Comparison of ENCODE assay signal across 9 cellular contexts in the genomic region with DNA sequence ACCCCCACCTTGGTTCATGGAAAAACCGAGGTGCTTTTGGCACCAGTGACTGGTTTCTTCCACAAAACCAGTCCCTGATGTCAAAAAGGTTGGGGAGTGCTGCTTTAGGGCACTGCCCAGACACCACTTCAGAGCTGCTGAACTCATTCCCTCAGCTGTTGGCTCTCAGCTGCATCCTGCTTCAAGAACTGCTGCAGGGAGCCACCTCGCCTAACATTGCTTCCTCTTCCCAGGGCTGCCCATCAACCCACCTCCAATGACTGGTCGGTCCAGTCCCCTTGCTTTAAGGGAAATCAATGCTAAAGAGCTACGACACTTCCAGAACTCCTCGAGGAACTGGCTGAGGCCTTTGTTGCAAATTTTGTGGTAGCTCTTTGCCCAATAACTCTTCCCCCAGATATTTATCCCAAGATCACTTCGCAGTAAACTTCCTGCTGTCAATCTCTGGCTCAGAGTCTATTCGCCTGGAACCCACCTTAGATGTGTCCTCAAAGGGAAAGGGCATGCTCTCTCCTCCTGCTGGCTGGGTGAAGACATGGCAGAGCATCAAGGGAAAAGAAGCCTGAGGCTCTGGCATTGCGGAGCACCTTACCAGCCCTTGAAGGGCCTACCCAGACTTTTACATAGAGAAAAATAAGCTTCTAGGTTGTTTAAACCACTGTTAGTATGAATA. TPM values are rescaled to one million over a fixed set of nuclear protein-coding genes. Genes with fewer than 3 reads are reported as not detected.
DNase-seq lines count a peak whose midpoint lies in the region; TF ChIP-seq lines count a peak whose summit lies in the region.
"Had no signal": no experiment of that assay in that cellular context is flagged by ENCODE, and none has a peak within 500 bp of the region (broad histone marks: within the 10 kb centered on the region; RNA-seq: fewer than 3 reads in every experiment).

No MANE protein-coding gene starts in this region.

- no peaks in the 10 kb centered on the region for H4K20me1 ChIP-seq in mammary epithelial cell (ENCODE audit: insufficient read depth, low read length)

- dilution Hi-C loops in mammary epithelial cell (cut with HindIII; ENCODE audit: low sequenced_read_pairs) = loop anchor here (10.0 kb wide), 1 partner anchor 96 kb away; no protein-coding TSS in a partner anchor

- TF ChIP-seq CTCF in mammary epithelial cell (conservative IDR thresholded peaks at IDR 0.05 in 1 of 2, IDR thresholded peaks at IDR 0.05 in 1 of 2; ENCODE audit: extremely low read depth in 1 of 2, insufficient read depth in 1 of 2, low read depth in 1 of 2, low read length in 2 of 2) (peak; percentile 3 to 32), MCF 10A (IDR thresholded peaks at IDR 0.05; ENCODE audit: unreplicated experiment) (no peak), NB4 (IDR thresholded peaks at IDR 0.05; ENCODE audit: low read depth, low read length) (peak; percentile 17), colonic mucosa (IDR thresholded peaks at IDR 0.05) (peak; percentile 12), retinal pigment epithelial cell (conservative IDR thresholded peaks at IDR 0.05; ENCODE audit: low read depth, low read length) (peak; percentile 52)

- H3K27ac ChIP-seq in mammary epithelial cell (ENCODE audit: insufficient read depth, low read depth, low read length) (no peak overlapping the region), colonic mucosa (no peak overlapping the region)

- H3K4me1 ChIP-seq in mammary epithelial cell (ENCODE audit: insufficient read depth, low read length) = peaks cover 8% of the 10 kb centered on the region
- H3K4me1 ChIP-seq in colonic mucosa = no peaks in the 10 kb centered on the region

- DNase-seq in mammary epithelial cell = no peak
- DNase-seq in MCF 10A (ENCODE audit: unreplicated experiment) = no peak
- peak; percentile 12 for DNase-seq in NB4 (ENCODE audit: low read depth)
- DNase-seq in colonic mucosa = no peak
- DNase-seq in retinal pigment epithelial cell (ENCODE audit: low read depth) = no peak
- DNase-seq in inferior parietal cortex (ENCODE audit: extremely low spot score) = no peak
- no peak for DNase-seq in middle frontal gyrus (ENCODE audit: extremely low spot score, low spot score)
- no peak for DNase-seq in epidermal melanocyte (ENCODE audit: insufficient read length, low spot score)
- DNase-seq: NCI-H2107 had no signal

- in situ Hi-C loops in mammary epithelial cell (cut with MboI; ENCODE audit: low sequenced_read_pairs in 2 of 2) = loop anchor here in 1 of 2 donors (10.0 kb wide), 1 partner anchor 286 kb away; no protein-coding TSS in a partner anchor

- H3K4me3 Mint-ChIP-seq in MCF 10A (ENCODE audit: unreplicated experiment) = no peak overlapping the region

- H3K4me1 Mint-ChIP-seq in MCF 10A (ENCODE audit: insufficient read depth, unreplicated experiment) = no peaks in the 10 kb centered on the region

- no peak overlapping the region for H2AFZ ChIP-seq in mammary epithelial cell (ENCODE audit: low read depth, low read length)

- H3K4me3 ChIP-seq in mammary epithelial cell (replicated peaks in 1 of 3; ENCODE audit: insufficient read depth in 1 of 3, low read depth in 2 of 3, low read length in 3 of 3) (no peak overlapping the region), NB4 (ENCODE audit: low read depth, low read length) (no peak overlapping the region), colonic mucosa (no peak overlapping the region), retinal pigment epithelial cell (ENCODE audit: low read length) (no peak overlapping the region)

- no peak for TF ChIP-seq POLR2A in NB4 (IDR thresholded peaks at IDR 0.05; ENCODE audit: extremely low read depth, insufficient read length)

- no peaks in the 10 kb centered on the region for H3K9me3 Mint-ChIP-seq in MCF 10A (ENCODE audit: unreplicated experiment)

- H3K9me3 ChIP-seq in mammary epithelial cell (replicated peaks; ENCODE audit: insufficient read depth, low read length) (no peaks in the 10 kb centered on the region), colonic mucosa (no peaks in the 10 kb centered on the region)

- CTCF ChIA-PET in mammary epithelial cell (lab: Charles Lee; ENCODE audit: low non-redundant PET) (no interaction called here), MCF 10A (lab: Yijun Ruan, JAX) (interaction anchor here (0.6 to 2.5 kb wide), 11 partner anchors 9 to 807 kb away, joined by 3 to 8 read pairs (median 3); a partner anchor contains a TSS)

- H3K27me3 ChIP-seq in mammary epithelial cell (ENCODE audit: insufficient read depth, low read length) (no peaks in the 10 kb centered on the region), colonic mucosa (no peaks in the 10 kb centered on the region)

- WGBS in mammary epithelial cell (ENCODE audit: low coverage, missing lambda C conversion rate) = 89% methylated on average over 7 of the region's 8 CpGs

- BruUV-seq in mammary epithelial cell (replicated peaks; lab: Mats Ljungman, UMichigan) = no TSS peak
- BruUV-seq in MCF 10A (replicated peaks; lab: Mats Ljungman, UMichigan) = no TSS peak

- H3K36me3 ChIP-seq in mammary epithelial cell (ENCODE audit: insufficient read depth, low read length) (no peaks in the 10 kb centered on the region), colonic mucosa (no peaks in the 10 kb centered on the region)

- H3K4me2 ChIP-seq in mammary epithelial cell (ENCODE audit: insufficient read depth, low read depth, low read length) = no peak overlapping the region

- H3K9ac ChIP-seq in mammary epithelial cell (ENCODE audit: insufficient read depth, low read length) = no peak overlapping the region
- H3K9ac ChIP-seq in colonic mucosa (ENCODE audit: low read depth in 2 of 2, low read length in 2 of 2) = no peak overlapping the region

- H3K36me3 Mint-ChIP-seq in MCF 10A (ENCODE audit: insufficient read depth, unreplicated experiment) = no peaks in the 10 kb centered on the region

- no peaks in the 10 kb centered on the region for H3K79me2 ChIP-seq in mammary epithelial cell (ENCODE audit: insufficient read depth, low read length)

- POLR2A ChIA-PET in MCF 10A (lab: Yijun Ruan, JAX) = interaction anchor here (0.6 to 0.7 kb wide), 2 partner anchors 25 to 50 kb away, joined by 3 read pairs; no protein-coding TSS in a partner anchor

- H3K27ac Mint-ChIP-seq in MCF 10A (ENCODE audit: low read depth, unreplicated experiment) = no peak overlapping the region

- no peaks in the 10 kb centered on the region for H3K27me3 Mint-ChIP-seq in MCF 10A (ENCODE audit: insufficient read depth, unreplicated experiment)

- intact Hi-C loops in mammary epithelial cell (cut with micrococcal nuclease) (no loop called here), MCF 10A (cut with micrococcal nuclease) (no loop called here), colonic mucosa (cut with DNase I) (no loop called here)

RNA-seq across cellular contexts. Expression of a gene that starts 29.0 kb away (rescaled TPM):
- total RNA-seq in mammary epithelial cell = 10 to 100 TPM; 13.7 to 25.7 TPM
- 15.1 TPM for polyA plus RNA-seq in mammary epithelial cell
- polyA minus RNA-seq in mammary epithelial cell = 4.8 TPM
- total RNA-seq in MCF 10A (2022) = 29.6 and 31.7 TPM in 2 replicates
- total RNA-seq in colonic mucosa = 10 to 100 TPM; 11.3 to 19.9 TPM

RNA-seq across cellular contexts. Expression of a gene that starts 29.6 kb away (rescaled TPM):
- total RNA-seq in mammary epithelial cell (10 to 100 TPM in 1 of 2 donors, 1 to 10 TPM in 1; 4.3 to 11.0 TPM), MCF 10A (2022) (4.3 and 5.9 TPM in 2 replicates), colonic mucosa (10 to 100 TPM in 1 of 2 donors, 1 to 10 TPM in 1; 6.5 to 14.6 TPM)
- 1.4 TPM for polyA plus RNA-seq in mammary epithelial cell
- 6.9 TPM for polyA minus RNA-seq in mammary epithelial cell

RNA-seq across cellular contexts. Expression of a gene that starts 46.0 kb away (rescaled TPM):
- total RNA-seq in mammary epithelial cell (10 to 100 TPM; 27.7 to 61.5 TPM), MCF 10A (2022) (43.9 and 55.8 TPM in 2 replicates), colonic mucosa (100 to 1,000 TPM in 1 of 2 donors, 10 to 100 TPM in 1; 80.7 to 167 TPM)
- 16.5 TPM for polyA plus RNA-seq in mammary epithelial cell
- 29.0 TPM for polyA minus RNA-seq in mammary epithelial cell
